Comparison of ENCODE assay signal across 8 cellular contexts in the genomic region with DNA sequence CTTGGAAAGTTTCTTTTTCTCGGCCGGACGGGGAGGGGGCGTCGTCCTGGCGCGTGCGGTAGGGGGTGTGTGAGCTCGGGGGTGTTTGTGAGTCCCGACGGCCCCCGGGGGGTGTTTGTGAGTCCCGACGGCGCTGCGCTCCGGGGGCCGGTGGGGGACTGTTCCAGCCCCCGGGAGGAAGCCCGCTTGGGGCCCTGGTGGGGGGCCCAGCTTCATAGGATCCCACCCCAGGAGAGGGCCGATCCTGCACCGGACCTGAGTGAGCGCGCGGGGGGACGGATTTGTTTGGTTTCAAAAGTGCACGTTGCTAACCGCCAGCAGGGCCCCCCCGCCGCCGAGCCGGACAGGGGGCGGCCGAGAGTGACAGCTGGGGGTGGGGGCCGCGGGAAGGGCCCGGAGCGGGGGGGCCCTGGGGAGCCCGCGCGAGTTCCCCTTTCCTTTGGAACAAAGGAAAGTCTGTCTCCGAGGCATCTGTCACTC. TPM values are rescaled to one million over a fixed set of nuclear protein-coding genes. Genes with fewer than 3 reads are reported as not detected.
DNase-seq lines count a peak whose midpoint lies in the region; ATAC-seq lines count a peak whose summit lies in the region.

No MANE protein-coding gene starts in this region.

- no peak for ATAC-seq in CD4-positive, CD25-positive, alpha-beta regulatory T cell (ENCODE audit: low read depth in 2 of 2)
- ATAC-seq in HG03354 (IDR thresholded peaks at IDR 0.05; ENCODE audit: poor library complexity, severe bottlenecking, unreplicated experiment): peak; percentile 15

- peaks cover 5 to 53% (median 32%) of the 10 kb centered on the region in 4 donors for H3K4me1 Mint-ChIP-seq in CD4-positive, CD25-positive, alpha-beta regulatory T cell

- H3K4me3 Mint-ChIP-seq in CD4-positive, CD25-positive, alpha-beta regulatory T cell: peak overlapping the region; percentile 36 to 76 (median 70)

- H3K9me3 Mint-ChIP-seq in CD4-positive, CD25-positive, alpha-beta regulatory T cell: peaks cover 0 to 2% (median 0%) of the 10 kb centered on the region in 7 donors

- no peak overlapping the region for H3K4me3 ChIP-seq in CD4-positive, CD25-positive, alpha-beta regulatory T cell (ENCODE audit: low read depth, low read length)
- H3K4me3 ChIP-seq in mesodermal cell (ENCODE audit: extremely low read depth, insufficient read depth, low read length, poor library complexity, severe bottlenecking): peak overlapping the region; percentile 97

- WGBS in mesodermal cell (ENCODE audit: insufficient coverage in 2 of 2), 2 experiments: 0 to 1% methylated on average over 17 to 24 of the region's 42 CpGs

- H3K27me3 ChIP-seq in CD4-positive, CD25-positive, alpha-beta regulatory T cell (ENCODE audit: control insufficient read depth, insufficient read depth, low read length): no peaks in the 10 kb centered on the region

- H3K9me3 ChIP-seq in CD4-positive, CD25-positive, alpha-beta regulatory T cell (ENCODE audit: control insufficient read depth in 2 of 2, low read length in 2 of 2): no peaks in the 10 kb centered on the region
- H3K9me3 ChIP-seq in mesodermal cell (ENCODE audit: control insufficient read depth, low read length): no peaks in the 10 kb centered on the region

- H3K27ac ChIP-seq in CD4-positive, CD25-positive, alpha-beta regulatory T cell (ENCODE audit: insufficient read depth, low read length, poor library complexity, severe bottlenecking): peak overlapping the region; percentile 100
- peak overlapping the region; percentile 91 for H3K27ac ChIP-seq in mesodermal cell (ENCODE audit: low read depth, low read length, severe bottlenecking)
- H3K27ac ChIP-seq in temporal lobe (ENCODE audit: low read depth, low read length): peak overlapping the region; percentile 27

- no peaks in the 10 kb centered on the region for H3K36me3 Mint-ChIP-seq in CD4-positive, CD25-positive, alpha-beta regulatory T cell

- H3K4me1 ChIP-seq in CD4-positive, CD25-positive, alpha-beta regulatory T cell (ENCODE audit: control insufficient read depth, insufficient read depth, low read length, poor library complexity, severe bottlenecking): peaks cover 32% of the 10 kb centered on the region
- H3K4me1 ChIP-seq in mesodermal cell (ENCODE audit: control insufficient read depth, insufficient read depth, low read length, poor library complexity, severe bottlenecking): peaks cover 21% of the 10 kb centered on the region

- H3K36me3 ChIP-seq in CD4-positive, CD25-positive, alpha-beta regulatory T cell (ENCODE audit: control insufficient read depth, insufficient read depth, low read length): peaks cover 9% of the 10 kb centered on the region
- peaks cover 25% of the 10 kb centered on the region for H3K36me3 ChIP-seq in mesodermal cell (ENCODE audit: control insufficient read depth, insufficient read depth, low read length)

- DNase-seq in CD4-positive, CD25-positive, alpha-beta regulatory T cell: peak in 1 of 3 donors; percentile 36
- DNase-seq in T-helper 9 cell: peak; percentile 41
- DNase-seq in effector CD8-positive, alpha-beta T cell (lab: John Stamatoyannopoulos, UW): peak; percentile 51
- DNase-seq in ACHN: no peak
- DNase-seq in NCI-H187 treated with DMSO at 0.1 percent for 48 hours (lab: John Stamatoyannopoulos, UW): no peak

- peaks cover 5% of the 10 kb centered on the region for H3K27me3 Mint-ChIP-seq in CD4-positive, CD25-positive, alpha-beta regulatory T cell

- in situ Hi-C loops in ACHN (cut with HindIII; ENCODE audit: low pct_ligation_motif_present, low pct_unique_long_range_greater_than_20kb, low sequenced_read_pairs): no loop called here

- H3K27ac Mint-ChIP-seq in CD4-positive, CD25-positive, alpha-beta regulatory T cell: peak overlapping the region in 2 of 3 donors; percentile 31 to 69

RNA-seq across cellular contexts. Expression of a gene that starts 0.4 kb away (rescaled TPM):
- total RNA-seq in CD4-positive, CD25-positive, alpha-beta regulatory T cell: 38.9 TPM
- polyA plus RNA-seq in CD4-positive, CD25-positive, alpha-beta regulatory T cell: 10 to 100 TPM; 19.4 to 27.7 (median 24.1) TPM
- 19.9 TPM for polyA plus RNA-seq in mesodermal cell (2013, experiment 1 of 2)
- polyA plus RNA-seq in mesodermal cell (2013, experiment 2 of 2): 18.1 TPM
- 4.2 TPM for total RNA-seq in temporal lobe

RNA-seq across cellular contexts. Expression of a gene that starts 31.7 kb away (rescaled TPM):
- 75.8 TPM for total RNA-seq in CD4-positive, CD25-positive, alpha-beta regulatory T cell
- 100 to 1,000 TPM; 199 to 248 (median 214) TPM for polyA plus RNA-seq in CD4-positive, CD25-positive, alpha-beta regulatory T cell
- 96.0 TPM for polyA plus RNA-seq in mesodermal cell (2013, experiment 1 of 2)
- 85.7 TPM for polyA plus RNA-seq in mesodermal cell (2013, experiment 2 of 2)
- 23.6 TPM for total RNA-seq in temporal lobe

RNA-seq across cellular contexts. Expression of a gene that starts 32.5 kb away (rescaled TPM):
- total RNA-seq in CD4-positive, CD25-positive, alpha-beta regulatory T cell: 7.7 TPM
- not detected for polyA plus RNA-seq in CD4-positive, CD25-positive, alpha-beta regulatory T cell
- polyA plus RNA-seq in mesodermal cell (2013, experiment 1 of 2): 294 TPM
- 219 TPM for polyA plus RNA-seq in mesodermal cell (2013, experiment 2 of 2)
- 0.49 TPM for total RNA-seq in temporal lobe

Comparison
In these comparisons a context has a peak if more than half of its experiments do, and no peak if none do; other contexts are left out.
1. DNase-seq: peak in T-helper 9 cell (single experiment) and effector CD8-positive, alpha-beta T cell (single experiment); none in ACHN (single experiment) and NCI-H187 treated with DMSO at 0.1 percent for 48 hours (single experiment).
2. H3K27ac ChIP-seq: peak in every context shown above with its lines; median percentile 100 in CD4-positive, CD25-positive, alpha-beta regulatory T cell; 91 in mesodermal cell; 27 in temporal lobe.